24 cellular contexts compared by ENCODE assay signal in the genomic region with DNA sequence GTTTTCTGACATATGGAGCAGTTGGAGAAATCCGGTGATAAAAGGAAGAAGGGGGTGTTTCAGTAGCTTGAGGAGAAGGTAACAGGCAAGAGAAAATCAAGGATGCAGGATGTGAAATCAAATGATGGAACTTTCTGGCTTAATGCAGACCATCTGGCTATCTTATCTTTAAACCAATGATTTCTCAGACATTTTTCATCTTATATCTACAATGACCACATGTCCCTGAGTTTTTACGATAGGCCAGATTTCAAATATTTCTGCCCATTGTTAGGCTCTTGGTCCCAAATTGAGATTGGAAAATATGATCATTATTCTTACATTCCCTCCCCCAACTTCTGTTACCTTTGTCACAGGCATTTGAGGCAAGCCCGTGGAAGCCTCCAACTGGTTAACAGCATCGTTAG.
"Had no signal": no experiment of that assay in that cellular context is flagged by ENCODE, and none has a peak within 500 bp of the region (broad histone marks: within the 10 kb centered on the region; RNA-seq: fewer than 3 reads in every experiment).

No MANE protein-coding gene starts in this region.

- H3K9me3 Mint-ChIP-seq: activated naive CD4-positive, alpha-beta T cell treated with anti-CD3 and anti-CD28 coated beads, Interleukin-2, amount 10 ng/mL, durations not matched to agents 7 days and 5 days; activated naive CD8-positive, alpha-beta T cell treated with anti-CD3 and anti-CD28 coated beads, Interleukin-2, amount 10 ng/mL, durations not matched to agents 7 days and 5 days; activated T-helper 2 cell treated with anti-CD3 and anti-CD28 coated beads, Interferon-gamma antibody, Interleukin-2, Interleukin-4, amounts not matched to agents 10 μg/mL and 5 μg/mL and 100 μg/mL, durations not matched to agents 14 hours and 24 hours and 36 hours had no signal

- H2AFZ ChIP-seq: PC-9 had no signal

- H3K36me3 Mint-ChIP-seq: activated naive CD4-positive, alpha-beta T cell treated with anti-CD3 and anti-CD28 coated beads, Interleukin-2, amount 10 ng/mL, durations not matched to agents 7 days and 5 days; activated naive CD8-positive, alpha-beta T cell treated with anti-CD3 and anti-CD28 coated beads, Interleukin-2, amount 10 ng/mL, durations not matched to agents 7 days and 5 days had no signal

- H3K4me3 Mint-ChIP-seq: activated CD4-positive, alpha-beta memory T cell treated with anti-CD3 and anti-CD28 coated beads, Interleukin-2, amount 10 ng/mL, durations not matched to agents 7 days and 5 days; activated CD4-positive, alpha-beta T cell treated with anti-CD3 and anti-CD28 coated beads for 36 hours; activated naive CD4-positive, alpha-beta T cell treated with anti-CD3 and anti-CD28 coated beads, Interleukin-2, amount 10 ng/mL, durations not matched to agents 7 days and 5 days; activated naive CD8-positive, alpha-beta T cell treated with anti-CD3 and anti-CD28 coated beads, Interleukin-2, amount 10 ng/mL, durations not matched to agents 7 days and 5 days had no signal

- H3K9me3 ChIP-seq: adrenal gland had no signal

- H3K27me3 ChIP-seq: adrenal gland had no signal

- DNase-seq: activated CD4-positive, alpha-beta memory T cell treated with anti-CD3 and anti-CD28 coated beads, Interleukin-2, amount 10 ng/mL, durations not matched to agents 7 days and 5 days; activated CD4-positive, alpha-beta T cell treated with anti-CD3 and anti-CD28 coated beads for 36 hours; activated CD4-positive, alpha-beta T cell treated with anti-CD3 and anti-CD28 coated beads, Interleukin-2, amount 50 U/mL, for 1 hour; activated CD4-positive, CD25-positive, alpha-beta regulatory T cell; activated gamma-delta T cell treated with Interleukin-2 at 50 U/mL for 16 hours; activated naive CD4-positive, alpha-beta T cell treated with anti-CD3 and anti-CD28 coated beads, Interleukin-2, amount 10 ng/mL, durations not matched to agents 7 days and 5 days; activated naive CD8-positive, alpha-beta T cell treated with anti-CD3 and anti-CD28 coated beads, Interleukin-2, amount 10 ng/mL, durations not matched to agents 7 days and 5 days; activated T-cell treated with anti-CD3 and anti-CD28 coated beads for 4 hours; activated T-cell treated with anti-CD3 and anti-CD28 coated beads, Interleukin-2, amount 50 U/mL, for 48 hours; adrenal gland; anterior cingulate cortex; caudate nucleus; Karpas-422; NCI-H1105 treated with DMSO at 0.1 percent for 48 hours; NCI-H1436 treated with DMSO at 0.1 percent for 48 hours; NCI-H187; NCI-H2081 treated with DMSO at 0.1 percent for 48 hours; NCI-H446; NCI-H526 treated with DMSO at 0.1 percent for 48 hours; PC-9; SHP77 treated with DMSO at 0.1 percent for 48 hours; T-helper 1 cell had no signal

- H3K4me2 ChIP-seq: PC-9 had no signal

- H3K36me3 ChIP-seq: adrenal gland had no signal

- H3K4me3 ChIP-seq: adrenal gland, PC-9 had no signal

- ATAC-seq: activated CD4-positive, alpha-beta T cell treated with anti-CD3 and anti-CD28 coated beads for 36 hours had no signal

- H3K4me1 Mint-ChIP-seq: activated CD4-positive, alpha-beta memory T cell treated with anti-CD3 and anti-CD28 coated beads, Interleukin-2, amount 10 ng/mL, durations not matched to agents 7 days and 5 days; activated CD4-positive, alpha-beta T cell treated with anti-CD3 and anti-CD28 coated beads for 36 hours; activated naive CD4-positive, alpha-beta T cell treated with anti-CD3 and anti-CD28 coated beads, Interleukin-2, amount 10 ng/mL, durations not matched to agents 7 days and 5 days; activated naive CD8-positive, alpha-beta T cell treated with anti-CD3 and anti-CD28 coated beads, Interleukin-2, amount 10 ng/mL, durations not matched to agents 7 days and 5 days had no signal

- H3K27ac ChIP-seq: adrenal gland, PC-9, VCaP had no signal

- H3K27me3 Mint-ChIP-seq: activated CD4-positive, alpha-beta memory T cell treated with anti-CD3 and anti-CD28 coated beads, Interleukin-2, amount 10 ng/mL, durations not matched to agents 7 days and 5 days; activated CD4-positive, alpha-beta T cell treated with anti-CD3 and anti-CD28 coated beads for 36 hours had no signal

- H3K27ac Mint-ChIP-seq: activated CD4-positive, alpha-beta memory T cell treated with anti-CD3 and anti-CD28 coated beads, Interleukin-2, amount 10 ng/mL, durations not matched to agents 7 days and 5 days; activated CD4-positive, alpha-beta T cell treated with anti-CD3 and anti-CD28 coated beads for 36 hours; activated naive CD4-positive, alpha-beta T cell treated with anti-CD3 and anti-CD28 coated beads, Interleukin-2, amount 10 ng/mL, durations not matched to agents 7 days and 5 days; activated naive CD8-positive, alpha-beta T cell treated with anti-CD3 and anti-CD28 coated beads, Interleukin-2, amount 10 ng/mL, durations not matched to agents 7 days and 5 days; activated T-helper 2 cell treated with anti-CD3 and anti-CD28 coated beads, Interferon-gamma antibody, Interleukin-2, Interleukin-4, amounts not matched to agents 10 μg/mL and 5 μg/mL and 100 μg/mL, durations not matched to agents 14 hours and 24 hours and 36 hours had no signal
